In the genomic region with DNA sequence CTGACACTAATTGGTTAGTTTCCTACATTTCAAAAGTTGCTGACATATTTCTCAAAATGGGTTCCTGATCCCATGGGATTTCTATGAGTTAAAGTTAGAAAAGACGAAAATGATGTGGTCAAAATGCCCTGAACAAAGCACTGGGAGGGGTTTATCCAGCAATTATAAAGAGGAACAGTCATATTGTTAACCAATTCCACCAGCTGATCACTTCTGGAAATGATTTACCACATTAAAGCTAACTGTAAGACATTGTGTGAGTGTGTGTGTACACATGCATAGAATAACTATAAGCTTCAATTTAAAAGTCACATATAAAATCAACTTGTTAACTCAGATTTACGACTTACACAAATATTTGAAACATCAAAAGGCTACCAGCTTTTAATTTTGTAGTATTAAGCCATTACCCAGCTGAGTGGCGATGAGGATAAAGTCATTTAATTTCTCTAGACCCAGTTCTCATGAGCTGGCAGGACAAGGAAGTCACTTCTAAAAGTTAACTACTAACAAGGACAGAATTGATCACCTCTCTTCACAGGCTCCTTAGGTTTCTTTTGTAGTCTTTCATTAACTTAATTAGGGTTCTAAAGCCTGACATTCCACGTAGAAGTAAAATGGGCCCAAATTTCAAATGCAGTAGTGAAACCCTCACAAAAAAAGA, we compare ENCODE assay signal across 13 cellular contexts. TPM values are rescaled to one million over a fixed set of nuclear protein-coding genes. Genes with fewer than 3 reads are reported as not detected.
DNase-seq lines count a peak whose midpoint lies in the region; ATAC-seq, FAIRE-seq and TF ChIP-seq lines count a peak whose summit lies in the region.
"Had no signal": no experiment of that assay in that cellular context is flagged by ENCODE, and none has a peak within 500 bp of the region (broad histone marks: within the 10 kb centered on the region; RNA-seq: fewer than 3 reads in every experiment).

No MANE protein-coding gene starts in this region.

- WGBS in GM23248 (ENCODE audit: low coverage in 1 of 2, low lambda C conversion rate in 2 of 2, missing lambda C conversion rate in 2 of 2), 2 experiments: 60 to 61% methylated on average over 4 of the region's 4 CpGs

- no peak for TF ChIP-seq POLR2A in Peyer's patch (IDR thresholded peaks at IDR 0.05)

- H3K36me3 ChIP-seq in A673 (ENCODE audit: insufficient read depth, low read length, poor library complexity, severe bottlenecking): no peaks in the 10 kb centered on the region
- H3K36me3 ChIP-seq in GM23248 (ENCODE audit: low read depth): no peaks in the 10 kb centered on the region
- peaks cover 0 to 15% (median 0%) of the 10 kb centered on the region in 3 donors for H3K36me3 ChIP-seq in Peyer's patch
- H3K36me3 ChIP-seq in HAP-1 (replicated peaks): no peaks in the 10 kb centered on the region

- no peaks in the 10 kb centered on the region for H4K20me1 ChIP-seq in GM23248 (ENCODE audit: insufficient read depth)

- no TSS peak for BruUV-seq in A673 (replicated peaks; lab: Mats Ljungman, UMichigan)

- CTCF ChIA-PET in A673 (lab: Charles Lee): no interaction called here

- H3K79me2 ChIP-seq in GM23248 (ENCODE audit: insufficient read depth): no peaks in the 10 kb centered on the region

- ATAC-seq in GM21723 (IDR thresholded peaks at IDR 0.05; ENCODE audit: unreplicated experiment): no peak
- ATAC-seq: stimulated activated naive B cell treated with anti-CD40 and anti-IgM and Interleukin-4, amounts not matched to agents 10 μg/mL and 1 μg/mL and 100 μg/mL, for 72 hours had no signal

- POLR2A ChIA-PET in A673 (lab: Charles Lee; ENCODE audit: low non-redundant PET): no interaction called here

- 0 out of 2 replicates have a peak, but pooled peaks cover 4% of the 10 kb centered on the region for H3K9me2 ChIP-seq in GM23248 (ENCODE audit: insufficient read depth)

- H3K27ac ChIP-seq in A673 (ENCODE audit: low read depth, low read length, poor library complexity, severe bottlenecking): no peak overlapping the region
- H3K27ac ChIP-seq in GM23248: no peak overlapping the region
- peak overlapping the region in 3 of 4 donors; percentile 12 to 32 (median 12) for H3K27ac ChIP-seq in Peyer's patch

- DNase-seq in A673 (ENCODE audit: low spot score): peak; percentile 5
- peak; percentile 31 for DNase-seq in GM23248
- no peak for DNase-seq in Peyer's patch
- no peak for DNase-seq in germinal center (ENCODE audit: low spot score)
- DNase-seq in HAP-1 (ENCODE audit: low spot score in 2 of 2): no peak
- no peak for DNase-seq in NCI-H146 treated with DMSO at 0.1 percent for 48 hours (lab: John Stamatoyannopoulos, UW; ENCODE audit: unreplicated experiment)
- DNase-seq: activated T-cell treated with anti-CD3 and anti-CD28 coated beads, Interleukin-2, amount 50 U/mL, for 1 hour; NCI-H2029; stimulated activated naive B cell treated with anti-CD40 and anti-IgM and Interleukin-4, amounts not matched to agents 10 μg/mL and 1 μg/mL and 100 μg/mL, for 72 hours had no signal

- H3F3A ChIP-seq in GM23248 (ENCODE audit: insufficient read depth): peaks cover 17% of the 10 kb centered on the region

- H3K9me3 ChIP-seq in A673 (ENCODE audit: low read depth, low read length, poor library complexity, severe bottlenecking) (no peaks in the 10 kb centered on the region), GM23248 (ENCODE audit: low read depth) (no peaks in the 10 kb centered on the region), Peyer's patch (no peaks in the 10 kb centered on the region), HAP-1 (no peaks in the 10 kb centered on the region)

- H3K4me1 ChIP-seq in A673 (ENCODE audit: insufficient read depth, low read length, poor library complexity, severe bottlenecking) (peaks cover 5% of the 10 kb centered on the region), GM23248 (ENCODE audit: insufficient read depth) (peaks cover 18% of the 10 kb centered on the region), Peyer's patch (peaks cover 0 to 44% (median 2%) of the 10 kb centered on the region in 4 donors), HAP-1 (peaks cover 7% of the 10 kb centered on the region)

- in situ Hi-C loops in GM23248 (cut with MboI) (no loop called here), HAP-1 (cut with MboI; ENCODE audit: low sequenced_read_pairs) (no loop called here)

- H3K27me3 ChIP-seq in A673 (replicated peaks; ENCODE audit: insufficient read depth, low read depth, low read length, poor library complexity): no peaks in the 10 kb centered on the region
- no peaks in the 10 kb centered on the region for H3K27me3 ChIP-seq in GM23248 (replicated peaks; ENCODE audit: insufficient read depth)
- no peaks in the 10 kb centered on the region for H3K27me3 ChIP-seq in Peyer's patch
- no peaks in the 10 kb centered on the region for H3K27me3 ChIP-seq in HAP-1 (ENCODE audit: low read depth)

- H3K4me3 ChIP-seq in A673 (ENCODE audit: low read depth, low read length, poor library complexity, severe bottlenecking) (no peak overlapping the region), GM23248 (no peak overlapping the region), Peyer's patch (no peak overlapping the region), HAP-1 (no peak overlapping the region)

- H3K4me2 ChIP-seq in GM23248 (ENCODE audit: unreplicated experiment): no peak overlapping the region

- FAIRE-seq in islet of Langerhans (lab: Jason Lieb, UNC): peak; percentile 86
- FAIRE-seq: G401.6, keratinocyte had no signal

- no peak overlapping the region for H2AFZ ChIP-seq in GM23248

- intact Hi-C loops in A673 (cut with micrococcal nuclease; ENCODE audit: unreplicated experiment): no loop called here

- no peak overlapping the region for H3K9ac ChIP-seq in GM23248

- no peak for TF ChIP-seq CTCF in A673 (conservative IDR thresholded peaks at IDR 0.05; ENCODE audit: low read depth, low read length)
- TF ChIP-seq CTCF in Peyer's patch (IDR thresholded peaks at IDR 0.05): no peak

RNA-seq across cellular contexts. Expression of gene MAN1A1, which starts 40.4 kb away (rescaled TPM):
- total RNA-seq in A673 (2021) (0.06 TPM in 1 of 2 replicates, not detected in the other), Peyer's patch (100 to 1,000 TPM in 2 of 4 donors, 10 to 100 TPM in 2; 43.7 to 158 (median 103) TPM)
- 31.4 and 33.4 TPM in 2 replicates for total RNA-seq in GM23248 (2014; rRNA removed; shearing (Covaris generic))
- 9.8 and 10.5 TPM in 2 replicates for polyA plus RNA-seq in GM23248 (2016; fragmentation: Nextera tagmentation; extraction: Ambion mirVana)

Comparison
In these comparisons a context has a peak if more than half of its experiments do, and no peak if none do; other contexts are left out.
1. DNase-seq: peak in A673 (single experiment) and GM23248 (single experiment); none in Peyer's patch (0 of 3), germinal center (single experiment), HAP-1 (0 of 2) and NCI-H146 treated with DMSO at 0.1 percent for 48 hours (single experiment).
2. H3K27ac ChIP-seq: peak in Peyer's patch (3 of 4); none in A673 (single experiment) and GM23248 (single experiment).
3. RNA of gene MAN1A1, which starts 40.4 kb away (total RNA-seq): 43.7 to 158 TPM in Peyer's patch and 31.4 to 33.4 TPM in GM23248; 0.06 TPM in A673; every median in the first group is over 10 times any median in the second.